ENCODE assay signal across 22 cellular contexts in genomic region chr15:73741401-73741836, GRCh38. TPM values are rescaled to one million over a fixed set of nuclear protein-coding genes. Genes with fewer than 3 reads are reported as not detected.
"Had no signal": no experiment of that assay in that cellular context is flagged by ENCODE, and none has a peak within 500 bp of the region (broad histone marks: within the 10 kb centered on the region; RNA-seq: fewer than 3 reads in every experiment).

No MANE protein-coding gene starts in this region.

- DNase-seq: activated CD4-positive, alpha-beta memory T cell treated with anti-CD3 and anti-CD28 coated beads for 36 hours; activated gamma-delta T cell treated with Interleukin-2 at 50 U/mL for 16 hours; activated T-cell treated with anti-CD3 and anti-CD28 coated beads for 4 hours; adrenal gland; dorsolateral prefrontal cortex; endodermal cell; islet precursor cell; small intestine; stimulated activated CD4-positive, alpha-beta T cell treated with anti-CD3 and anti-CD28 coated beads, Interleukin-15, amount 100 ng/mL, for 24 hours; stimulated activated CD4-positive, alpha-beta T cell treated with anti-CD3 and anti-CD28 coated beads, Interleukin-2, amount 100 ng/mL, for 48 hours; stimulated activated naive CD8-positive, alpha-beta T cell treated with anti-CD3 and anti-CD28 coated beads, Interleukin-15, amount 100 ng/mL, for 72 hours; testis; upper lobe of left lung; WERI-Rb-1 had no signal

- H3K36me3 ChIP-seq: adrenal gland, cardiac muscle cell, prostate gland, right atrium auricular region, upper lobe of left lung had no signal

- H3K4me1 ChIP-seq: adrenal gland, prostate gland, upper lobe of left lung had no signal

- H3K4me1 Mint-ChIP-seq: stimulated activated naive CD8-positive, alpha-beta T cell treated with anti-CD3 and anti-CD28 coated beads, Interleukin-15, amount 100 ng/mL, for 72 hours had no signal

- H3K27me3 ChIP-seq: adrenal gland, cardiac muscle cell, dorsolateral prefrontal cortex, right atrium auricular region, testis, upper lobe of left lung had no signal

- H3K9me3 Mint-ChIP-seq: activated CD4-positive, alpha-beta memory T cell treated with anti-CD3 and anti-CD28 coated beads for 36 hours; activated naive CD4-positive, alpha-beta T cell treated with anti-CD3 and anti-CD28 coated beads, Interleukin-2, amount 50 U/mL, for 72 hours; activated T-helper 1 cell treated with anti-CD3 and anti-CD28 coated beads, Interleukin-12 subunit alpha, Interleukin-12 subunit beta, Interleukin-2, Interleukin-4 antibody, amounts not matched to agents 30 ng/mL and 10 ng/mL and 1 ng/mL, durations not matched to agents 14 hours and 24 hours and 36 hours; endodermal cell; natural killer cell treated with Interleukin-12 subunit alpha and Interleukin-12 subunit beta and Interleukin-15 and Interleukin-18, amount 100 ng/mL, for 72 hours; stimulated activated naive CD8-positive, alpha-beta T cell treated with anti-CD3 and anti-CD28 coated beads, Interleukin-15, amount 100 ng/mL, for 72 hours had no signal

- ATAC-seq: activated naive CD4-positive, alpha-beta T cell treated with anti-CD3 and anti-CD28 coated beads, Interleukin-2, amount 50 U/mL, for 72 hours; natural killer cell treated with Interleukin-12 subunit alpha and Interleukin-12 subunit beta and Interleukin-15 and Interleukin-18, amount 100 ng/mL, for 72 hours; stimulated activated naive CD8-positive, alpha-beta T cell treated with anti-CD3 and anti-CD28 coated beads, Interleukin-15, amount 100 ng/mL, for 72 hours had no signal

- H3K27ac Mint-ChIP-seq: activated CD4-positive, alpha-beta memory T cell treated with anti-CD3 and anti-CD28 coated beads for 36 hours; activated T-helper 1 cell treated with anti-CD3 and anti-CD28 coated beads, Interleukin-12 subunit alpha, Interleukin-12 subunit beta, Interleukin-2, Interleukin-4 antibody, amounts not matched to agents 30 ng/mL and 10 ng/mL and 1 ng/mL, durations not matched to agents 14 hours and 24 hours and 36 hours; endodermal cell; natural killer cell treated with Interleukin-12 subunit alpha and Interleukin-12 subunit beta and Interleukin-15 and Interleukin-18, amount 100 ng/mL, for 72 hours; stimulated activated naive CD8-positive, alpha-beta T cell treated with anti-CD3 and anti-CD28 coated beads, Interleukin-15, amount 100 ng/mL, for 72 hours had no signal

- H3K27ac ChIP-seq: adrenal gland, cardiac muscle cell, prostate gland, right atrium auricular region, testis, upper lobe of left lung, WERI-Rb-1 had no signal

- H3K36me3 Mint-ChIP-seq: activated CD4-positive, alpha-beta memory T cell treated with anti-CD3 and anti-CD28 coated beads for 36 hours; activated naive CD4-positive, alpha-beta T cell treated with anti-CD3 and anti-CD28 coated beads, Interleukin-2, amount 50 U/mL, for 72 hours; natural killer cell treated with Interleukin-12 subunit alpha and Interleukin-12 subunit beta and Interleukin-15 and Interleukin-18, amount 100 ng/mL, for 72 hours had no signal

- H3K4me3 Mint-ChIP-seq: activated CD4-positive, alpha-beta memory T cell treated with anti-CD3 and anti-CD28 coated beads for 36 hours; activated T-helper 1 cell treated with anti-CD3 and anti-CD28 coated beads, Interleukin-12 subunit alpha, Interleukin-12 subunit beta, Interleukin-2, Interleukin-4 antibody, amounts not matched to agents 30 ng/mL and 10 ng/mL and 1 ng/mL, durations not matched to agents 14 hours and 24 hours and 36 hours; endodermal cell; natural killer cell treated with Interleukin-12 subunit alpha and Interleukin-12 subunit beta and Interleukin-15 and Interleukin-18, amount 100 ng/mL, for 72 hours; stimulated activated naive CD8-positive, alpha-beta T cell treated with anti-CD3 and anti-CD28 coated beads, Interleukin-15, amount 100 ng/mL, for 72 hours had no signal

- H3K4me3 ChIP-seq: adrenal gland, cardiac muscle cell, dorsolateral prefrontal cortex, lung, prostate gland, right atrium auricular region, testis, upper lobe of left lung had no signal

- H3K9me3 ChIP-seq: adrenal gland, prostate gland, right atrium auricular region, testis, upper lobe of left lung had no signal

RNA-seq across cellular contexts. Expression of gene INSYN1, which starts 11.7 kb away (rescaled TPM):
- total RNA-seq: activated CD4-positive, alpha-beta memory T cell treated with anti-CD3 and anti-CD28 coated beads for 36 hours; activated naive CD4-positive, alpha-beta T cell treated with anti-CD3 and anti-CD28 coated beads, Interleukin-2, amount 50 U/mL, for 72 hours; activated T-helper 1 cell treated with anti-CD3 and anti-CD28 coated beads, Interleukin-12 subunit alpha, Interleukin-12 subunit beta, Interleukin-2, Interleukin-4 antibody, amounts not matched to agents 30 ng/mL and 10 ng/mL and 1 ng/mL, durations not matched to agents 14 hours and 24 hours and 36 hours; natural killer cell treated with Interleukin-12 subunit alpha and Interleukin-12 subunit beta and Interleukin-15 and Interleukin-18, amount 100 ng/mL, for 72 hours; T-helper 2 cell treated with Interferon-gamma antibody and Interleukin-4, amounts not matched to agents 100 ng/mL and 5 ng/mL, for 36 hours had no signal
